In the genomic region with DNA sequence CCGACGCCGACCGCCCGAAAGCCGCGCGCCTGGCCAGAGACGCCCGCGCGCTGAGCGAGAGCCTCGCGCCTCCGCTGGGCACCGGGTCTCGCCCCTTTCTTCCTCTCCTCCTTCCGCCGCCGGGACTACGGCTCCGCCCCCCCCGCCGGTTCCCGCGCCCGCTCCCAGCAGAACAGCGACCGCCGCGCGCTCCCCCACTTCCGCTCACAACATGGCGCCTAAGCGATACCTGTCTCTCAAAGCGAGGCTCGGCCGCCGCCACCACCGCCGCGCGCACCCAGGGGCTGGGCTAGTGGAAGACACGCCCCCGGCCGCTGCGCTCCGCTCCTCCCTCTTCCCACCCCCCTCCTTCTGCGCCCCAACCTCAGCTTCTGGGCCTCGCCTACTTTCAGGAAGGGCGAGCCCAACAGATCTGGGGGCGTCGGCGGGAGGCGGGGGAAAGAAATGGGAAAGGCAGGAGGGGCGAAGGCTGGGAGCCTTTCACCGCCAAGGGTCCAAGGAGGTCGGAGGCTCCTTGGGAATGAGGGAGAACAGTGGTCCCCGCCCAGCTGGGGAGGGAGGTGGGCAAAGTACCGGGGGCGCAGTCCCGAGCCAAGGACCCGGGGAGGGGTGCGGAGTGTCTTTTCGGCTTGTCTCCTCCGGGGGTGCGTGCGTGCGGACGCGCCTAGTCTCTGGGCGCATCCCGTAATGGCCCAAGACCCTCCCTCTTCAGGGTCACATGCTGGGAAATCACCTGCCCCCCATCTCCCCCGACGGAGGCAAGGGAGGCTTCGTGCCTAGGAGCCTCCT, we compare ENCODE assay signal across 8 cellular contexts. TPM values are rescaled to one million over a fixed set of nuclear protein-coding genes. Genes with fewer than 3 reads are reported as not detected.
A peak's percentile ranks its signal among the peaks of the same experiment; 100 is the strongest.
DNase-seq lines count a peak whose midpoint lies in the region; ATAC-seq and TF ChIP-seq lines count a peak whose summit lies in the region.

Gene RPS6KA3 (minus strand): TSS at position 100 of the 789 bp plus-strand sequence. CDS start 277 bp downstream, outside the sequence.

- peak within 1 kb of the TSS; percentile 97 for H3K4me3 ChIP-seq in OCI-LY3 (ENCODE audit: low read length)
- H3K4me3 ChIP-seq in mononuclear cell (ENCODE audit: low read length), result peak within 1 kb of the TSS; percentile 76

- H3K4me1 ChIP-seq in OCI-LY3 (ENCODE audit: low read length) (peaks cover 18% of the 10 kb centered on the region), mononuclear cell (ENCODE audit: insufficient read depth, low read length) (peaks cover 15% of the 10 kb centered on the region)

- peaks cover under 1% of the 10 kb centered on the region for H3K36me3 ChIP-seq in OCI-LY3 (replicated peaks; ENCODE audit: low read depth, low read length)

- H3K27ac ChIP-seq in OCI-LY3 (ENCODE audit: low read length), result peak within 1 kb of the TSS; percentile 63

- H3K79me2 ChIP-seq in OCI-LY3 (ENCODE audit: low read length), result peaks cover 44% of the 10 kb centered on the region

- DNase-seq in D341Med (ENCODE audit: low spot score) (peak; percentile 90), HuH-7 (ENCODE audit: low spot score) (peak; percentile 63), activated T-cell treated with anti-CD3 and anti-CD28 coated beads for 1 hour (ENCODE audit: low read depth) (peak; percentile 83), epidermal melanocyte (ENCODE audit: insufficient read length, low spot score) (peak; percentile 34)
- peak; percentile 82 for DNase-seq in stimulated activated CD8-positive, alpha-beta memory T cell treated with anti-CD3 and anti-CD28 coated beads, Interleukin-2, amount 100 ng/mL, for 48 hours (ENCODE audit: low read depth in 2 of 2)

- ATAC-seq in GM21423 (IDR thresholded peaks at IDR 0.05; ENCODE audit: unreplicated experiment), result peak; percentile 81

- H3K4me2 ChIP-seq in OCI-LY3 (ENCODE audit: low read length), result peak within 1 kb of the TSS; percentile 96

- H3K27me3 ChIP-seq in OCI-LY3 (ENCODE audit: low read depth, low read length) (no peaks in the 10 kb centered on the region), mononuclear cell (ENCODE audit: insufficient read depth, low read length) (no peaks in the 10 kb centered on the region)

- no peaks in the 10 kb centered on the region for H3K9me3 ChIP-seq in OCI-LY3 (ENCODE audit: insufficient read depth, low read length)
- H3K9me3 ChIP-seq in mononuclear cell (ENCODE audit: low read depth, low read length), result no peaks in the 10 kb centered on the region

- H3K9ac ChIP-seq in OCI-LY3 (ENCODE audit: low read length), result peak within 1 kb of the TSS; percentile 96

- TF ChIP-seq CTCF in OCI-LY3 (IDR thresholded peaks at IDR 0.05; ENCODE audit: low read depth, low read length), result no peak

- H2AFZ ChIP-seq in OCI-LY3 (ENCODE audit: low read depth, low read length), result peak within 1 kb of the TSS; percentile 99

- peaks cover 31% of the 10 kb centered on the region for H4K20me1 ChIP-seq in OCI-LY3 (ENCODE audit: insufficient read depth, low read length)

RNA-seq across cellular contexts. Expression of gene RPS6KA3, which starts in this region (rescaled TPM):
- total RNA-seq in mononuclear cell, result 67.6 TPM

Comparison
In these comparisons a context has a peak if more than half of its experiments do, and no peak if none do; other contexts are left out.
1. Peak in every context shown above with its lines: DNase-seq, ATAC-seq, H3K4me3 ChIP-seq and H3K27ac ChIP-seq.
2. DNase-seq: peak in every context shown above with its lines; median percentile 90 in D341Med; 83 in activated T-cell treated with anti-CD3 and anti-CD28 coated beads for 1 hour; 82 in stimulated activated CD8-positive, alpha-beta memory T cell treated with anti-CD3 and anti-CD28 coated beads, Interleukin-2, amount 100 ng/mL, for 48 hours; 63 in HuH-7; 34 in epidermal melanocyte.